Comparison of ENCODE assay signal across 10 cellular contexts in the genomic region with DNA sequence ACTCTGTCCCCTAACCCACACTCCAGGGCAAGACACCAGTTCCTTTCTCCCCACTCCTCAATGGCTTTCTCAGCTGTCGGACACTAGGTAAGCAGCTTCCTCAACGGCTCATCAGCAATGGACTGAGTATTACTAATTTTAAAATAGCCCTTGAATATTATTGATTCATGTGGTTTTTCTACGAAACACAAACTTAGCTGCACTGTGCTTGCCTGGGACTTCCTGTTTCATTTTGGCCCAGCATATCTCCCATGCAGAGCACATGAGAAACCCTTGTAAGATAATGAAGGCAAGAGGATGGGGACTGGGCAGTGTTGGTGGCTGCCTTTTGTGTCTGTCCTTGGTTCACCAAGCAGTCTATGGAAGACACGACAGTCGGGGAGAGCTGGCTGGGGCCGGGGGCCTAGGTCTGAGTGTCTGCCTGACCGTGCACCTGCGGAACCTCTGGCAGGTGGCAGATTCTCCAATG. TPM values are rescaled to one million over a fixed set of nuclear protein-coding genes. Genes with fewer than 3 reads are reported as not detected.
A peak's percentile ranks its signal among the peaks of the same experiment; 100 is the strongest.
DNase-seq lines count a peak whose midpoint lies in the region; ATAC-seq and TF ChIP-seq lines count a peak whose summit lies in the region.
"Had no signal": no experiment of that assay in that cellular context is flagged by ENCODE, and none has a peak within 500 bp of the region (broad histone marks: within the 10 kb centered on the region; RNA-seq: fewer than 3 reads in every experiment).

No MANE protein-coding gene starts in this region.

- no peaks in the 10 kb centered on the region for H3K9me3 ChIP-seq in mucosa of descending colon
- H3K9me3 ChIP-seq: A549, lower lobe of right lung had no signal

- TF ChIP-seq CTCF in mucosa of descending colon (IDR thresholded peaks at IDR 0.05): no peak

- ATAC-seq in activated CD4-positive, CD25-positive, alpha-beta regulatory T cell treated with anti-CD3 and anti-CD28 coated beads, Interleukin-2, amount 50 U/mL, for 24 hours: peak; percentile 54 to 65
- ATAC-seq in GM21723 (IDR thresholded peaks at IDR 0.05; ENCODE audit: unreplicated experiment) (peak; percentile 83), HG03575 (IDR thresholded peaks at IDR 0.05; ENCODE audit: extremely low read depth, insufficient number of reproducible peaks, low FRiP score, unreplicated experiment) (peak; percentile 73), mucosa of descending colon (peak; percentile 45)
- ATAC-seq: A549 had no signal

- no peak for DNase-seq in activated CD4-positive, CD25-positive, alpha-beta regulatory T cell (lab: John Stamatoyannopoulos, UW)
- DNase-seq in mucosa of descending colon (no peak), NCI-H82 treated with DMSO at 0.1 percent for 48 hours (lab: John Stamatoyannopoulos, UW; ENCODE audit: unreplicated experiment) (no peak), HK-2 (ENCODE audit: unreplicated experiment) (no peak)
- no peak for DNase-seq in stimulated activated CD4-positive, alpha-beta T cell treated with anti-CD3 and anti-CD28 coated beads, Interleukin-2, amount 100 ng/mL, for 48 hours
- DNase-seq: lower lobe of right lung had no signal

- no peaks in the 10 kb centered on the region for H3K36me3 ChIP-seq in mucosa of descending colon (ENCODE audit: low read depth)
- H3K36me3 ChIP-seq: lower lobe of right lung had no signal

- no peaks in the 10 kb centered on the region for H3K4me1 ChIP-seq in mucosa of descending colon (ENCODE audit: low read depth)
- H3K4me1 ChIP-seq: A549, lower lobe of right lung had no signal

- no peak overlapping the region for H3K4me3 ChIP-seq in mucosa of descending colon
- H3K4me3 ChIP-seq: A549, lower lobe of right lung had no signal

- intact Hi-C loops in mucosa of descending colon (cut with DNase I, micrococcal nuclease): no loop called here

RNA-seq across cellular contexts. Expression of gene RNASET2, which starts 48.9 kb away (rescaled TPM):
- 100 to 1,000 TPM in 2 of 3 donors, 10 to 100 TPM in 1; 60.1 to 127 (median 109) TPM for total RNA-seq in mucosa of descending colon
